Comparison of ENCODE assay signal across 18 cellular contexts in the genomic region with DNA sequence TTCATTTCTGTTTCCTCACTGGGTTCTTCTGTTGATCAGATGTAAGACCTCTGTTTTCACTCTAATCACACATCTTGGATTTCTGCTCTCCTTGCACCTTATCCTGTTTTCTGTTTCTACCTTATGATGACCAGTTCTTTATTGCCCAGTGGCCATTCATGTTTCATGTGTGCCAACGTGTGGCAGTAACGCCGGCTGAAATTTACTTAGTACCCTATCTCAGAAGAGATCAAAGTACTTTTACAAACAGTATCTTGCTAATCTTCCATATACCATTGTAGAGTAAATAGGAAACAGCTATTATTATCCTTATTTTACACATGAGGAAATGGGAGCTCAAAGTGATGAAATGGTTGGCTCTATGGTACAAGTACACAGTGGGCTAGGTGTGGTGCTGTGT.
DNase-seq lines count a peak whose midpoint lies in the region; ATAC-seq and TF ChIP-seq lines count a peak whose summit lies in the region.
"Had no signal": no experiment of that assay in that cellular context is flagged by ENCODE, and none has a peak within 500 bp of the region (broad histone marks: within the 10 kb centered on the region; RNA-seq: fewer than 3 reads in every experiment).

No MANE protein-coding gene starts in this region.

- no peak overlapping the region for H2AFZ ChIP-seq in SK-N-SH (ENCODE audit: low read depth)

- POLR2A ChIA-PET in SK-N-SH (lab: Yijun Ruan, JAX): interaction anchor here (0.7 kb wide), 1 partner anchor 288 kb away, joined by 4 read pairs; no protein-coding TSS in a partner anchor

- no peak for TF ChIP-seq RAD21 in SK-N-SH (IDR thresholded peaks at IDR 0.05; ENCODE audit: low read length)

- TF ChIP-seq EP300 in SK-N-SH (IDR thresholded peaks at IDR 0.05; ENCODE audit: borderline replicate concordance in 1 of 2, low read depth in 1 of 2, low read length in 1 of 2): no peak

- H3K27me3 ChIP-seq in SK-N-SH (ENCODE audit: insufficient read depth) (no peaks in the 10 kb centered on the region), prostate gland (replicated peaks; ENCODE audit: insufficient read depth) (no peaks in the 10 kb centered on the region)

- no peaks in the 10 kb centered on the region for H3K79me2 ChIP-seq in SK-N-SH (ENCODE audit: insufficient read depth)

- H3K36me3 ChIP-seq in SK-N-SH (replicated peaks in 1 of 2; ENCODE audit: control insufficient read depth in 1 of 2, insufficient read depth in 2 of 2, low read length in 1 of 2): no peaks in the 10 kb centered on the region
- H3K36me3 ChIP-seq in prostate gland: no peaks in the 10 kb centered on the region
- H3K36me3 ChIP-seq: BLaER1 treated with 17β-estradiol and CSF1 and Interleukin-3, amounts not matched to agents 10 nM and 100 nM had no signal

- no peak overlapping the region for H3K4me2 ChIP-seq in SK-N-SH
- H3K4me2 ChIP-seq: A549; BLaER1 treated with 17β-estradiol and CSF1 and Interleukin-3, amounts not matched to agents 10 nM and 100 nM had no signal

- no peaks in the 10 kb centered on the region for H3K4me1 ChIP-seq in SK-N-SH (ENCODE audit: control insufficient read depth in 1 of 2, insufficient read depth in 2 of 2, low read depth in 1 of 2, low read length in 1 of 2)
- no peaks in the 10 kb centered on the region for H3K4me1 ChIP-seq in prostate gland (replicated peaks)
- H3K4me1 ChIP-seq: Caco-2 had no signal

- TF ChIP-seq CTCF in SK-N-SH (IDR thresholded peaks at IDR 0.05) (no peak), LNCaP clone FGC (IDR thresholded peaks at IDR 0.05; ENCODE audit: control insufficient read depth, extremely low read depth, insufficient read depth) (no peak), VCaP (conservative IDR thresholded peaks at IDR 0.05) (no peak), prostate gland (IDR thresholded peaks at IDR 0.05) (no peak)

- no peak overlapping the region for H3K9ac ChIP-seq in SK-N-SH
- H3K9ac ChIP-seq: BLaER1 treated with 17β-estradiol and CSF1 and Interleukin-3, amounts not matched to agents 10 nM and 100 nM had no signal

- H4K20me1 ChIP-seq in SK-N-SH (ENCODE audit: insufficient read depth): no peaks in the 10 kb centered on the region

- intact Hi-C loops in prostate gland (cut with DNase I): no loop called here

- 94% methylated on average over 3 of the region's 3 CpGs for WGBS in SK-N-SH (ENCODE audit: low lambda C conversion rate)
- 27% methylated on average over 3 of the region's 3 CpGs for WGBS in prostate gland

- DNase-seq in SK-N-SH (no peak), LNCaP clone FGC (ENCODE audit: low read depth) (peak; percentile 65), prostate gland (ENCODE audit: low spot score) (peak; percentile 16), NCI-H82 (lab: John Stamatoyannopoulos, UW) (no peak)
- DNase-seq: AML-193; Caco-2; Calu3; CD4-positive, alpha-beta T cell; CD8-positive, alpha-beta T cell; DMS79 treated with DMSO at 0.1 percent for 48 hours; GF-D8 had no signal

- H3K4me3 ChIP-seq in SK-N-SH (ENCODE audit: low read depth in 2 of 2, low read length in 1 of 2) (no peak overlapping the region), LNCaP clone FGC (ENCODE audit: low read depth, low read length) (no peak overlapping the region), prostate gland (no peak overlapping the region)
- H3K4me3 ChIP-seq: A549; BLaER1 treated with 17β-estradiol and CSF1 and Interleukin-3, amounts not matched to agents 10 nM and 100 nM had no signal

- H3K27ac ChIP-seq in SK-N-SH (ENCODE audit: low read depth in 2 of 2, low read length in 1 of 2) (no peak overlapping the region), VCaP (peak overlapping the region; percentile 29; the same call in 1 of the 2 replicates), prostate gland (no peak overlapping the region)
- H3K27ac ChIP-seq: 22Rv1; A549; BLaER1 treated with 17β-estradiol and CSF1 and Interleukin-3, amounts not matched to agents 10 nM and 100 nM; C4-2B had no signal

- TF ChIP-seq POLR2A in prostate gland (IDR thresholded peaks at IDR 0.05): no peak

- peaks cover 3% of the 10 kb centered on the region for H3F3A ChIP-seq in SK-N-SH (replicated peaks; ENCODE audit: insufficient read depth)

- no peaks in the 10 kb centered on the region for H3K9me2 ChIP-seq in SK-N-SH

- CTCF ChIA-PET in SK-N-SH (lab: Yijun Ruan, JAX): interaction anchor here (1.2 kb wide), 1 partner anchor 19 kb away, joined by 3 read pairs; no protein-coding TSS in a partner anchor

- no peak for ATAC-seq in SK-N-SH treated with all-trans-retinoic acid at 6 μM for 48 hours
- ATAC-seq in HG03521 (IDR thresholded peaks at IDR 0.05; ENCODE audit: unreplicated experiment): no peak
- ATAC-seq: A549; CD8-positive, alpha-beta T cell had no signal

- H3K9me3 ChIP-seq in SK-N-SH (no peaks in the 10 kb centered on the region), prostate gland (no peaks in the 10 kb centered on the region)
- H3K9me3 ChIP-seq: A549; BLaER1 treated with 17β-estradiol and CSF1 and Interleukin-3, amounts not matched to agents 10 nM and 100 nM; Caco-2 had no signal

TF ChIP-seq in SK-N-SH, 30 proteins besides CTCF, POLR2A, EP300 and RAD21:
- TF ChIP-seq EZH2phosphoT487 (IDR thresholded peaks at IDR 0.05; ENCODE audit: borderline replicate concordance, low read depth) (no peak), GATA2 (CRISPR knock-in tag; IDR thresholded peaks at IDR 0.05) (0 out of 2 replicates have a peak, but pooled peaks have one; percentile 8)

TF ChIP-seq in SK-N-SH treated with all-trans-retinoic acid at 6 μM for 48 hours, 23 proteins besides CTCF, POLR2A, EP300 and RAD21:
- TF ChIP-seq, protein P1, sequence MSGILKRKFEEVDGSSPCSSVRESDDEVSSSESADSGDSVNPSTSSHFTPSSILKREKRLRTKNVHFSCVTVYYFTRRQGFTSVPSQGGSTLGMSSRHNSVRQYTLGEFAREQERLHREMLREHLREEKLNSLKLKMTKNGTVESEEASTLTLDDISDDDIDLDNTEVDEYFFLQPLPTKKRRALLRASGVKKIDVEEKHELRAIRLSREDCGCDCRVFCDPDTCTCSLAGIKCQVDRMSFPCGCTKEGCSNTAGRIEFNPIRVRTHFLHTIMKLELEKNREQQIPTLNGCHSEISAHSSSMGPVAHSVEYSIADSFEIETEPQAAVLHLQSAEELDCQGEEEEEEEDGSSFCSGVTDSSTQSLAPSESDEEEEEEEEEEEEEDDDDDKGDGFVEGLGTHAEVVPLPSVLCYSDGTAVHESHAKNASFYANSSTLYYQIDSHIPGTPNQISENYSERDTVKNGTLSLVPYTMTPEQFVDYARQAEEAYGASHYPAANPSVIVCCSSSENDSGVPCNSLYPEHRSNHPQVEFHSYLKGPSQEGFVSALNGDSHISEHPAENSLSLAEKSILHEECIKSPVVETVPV (CRISPR knock-in tag; IDR thresholded peaks at IDR 0.05): no peak
- TF ChIP-seq, protein P2, sequence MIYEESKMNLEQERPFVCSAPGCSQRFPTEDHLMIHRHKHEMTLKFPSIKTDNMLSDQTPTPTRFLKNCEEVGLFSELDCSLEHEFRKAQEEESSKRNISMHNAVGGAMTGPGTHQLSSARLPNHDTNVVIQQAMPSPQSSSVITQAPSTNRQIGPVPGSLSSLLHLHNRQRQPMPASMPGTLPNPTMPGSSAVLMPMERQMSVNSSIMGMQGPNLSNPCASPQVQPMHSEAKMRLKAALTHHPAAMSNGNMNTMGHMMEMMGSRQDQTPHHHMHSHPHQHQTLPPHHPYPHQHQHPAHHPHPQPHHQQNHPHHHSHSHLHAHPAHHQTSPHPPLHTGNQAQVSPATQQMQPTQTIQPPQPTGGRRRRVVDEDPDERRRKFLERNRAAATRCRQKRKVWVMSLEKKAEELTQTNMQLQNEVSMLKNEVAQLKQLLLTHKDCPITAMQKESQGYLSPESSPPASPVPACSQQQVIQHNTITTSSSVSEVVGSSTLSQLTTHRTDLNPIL (CRISPR knock-in tag; IDR thresholded peaks at IDR 0.05; ENCODE audit: low read depth): no peak
- TF ChIP-seq, protein P3, sequence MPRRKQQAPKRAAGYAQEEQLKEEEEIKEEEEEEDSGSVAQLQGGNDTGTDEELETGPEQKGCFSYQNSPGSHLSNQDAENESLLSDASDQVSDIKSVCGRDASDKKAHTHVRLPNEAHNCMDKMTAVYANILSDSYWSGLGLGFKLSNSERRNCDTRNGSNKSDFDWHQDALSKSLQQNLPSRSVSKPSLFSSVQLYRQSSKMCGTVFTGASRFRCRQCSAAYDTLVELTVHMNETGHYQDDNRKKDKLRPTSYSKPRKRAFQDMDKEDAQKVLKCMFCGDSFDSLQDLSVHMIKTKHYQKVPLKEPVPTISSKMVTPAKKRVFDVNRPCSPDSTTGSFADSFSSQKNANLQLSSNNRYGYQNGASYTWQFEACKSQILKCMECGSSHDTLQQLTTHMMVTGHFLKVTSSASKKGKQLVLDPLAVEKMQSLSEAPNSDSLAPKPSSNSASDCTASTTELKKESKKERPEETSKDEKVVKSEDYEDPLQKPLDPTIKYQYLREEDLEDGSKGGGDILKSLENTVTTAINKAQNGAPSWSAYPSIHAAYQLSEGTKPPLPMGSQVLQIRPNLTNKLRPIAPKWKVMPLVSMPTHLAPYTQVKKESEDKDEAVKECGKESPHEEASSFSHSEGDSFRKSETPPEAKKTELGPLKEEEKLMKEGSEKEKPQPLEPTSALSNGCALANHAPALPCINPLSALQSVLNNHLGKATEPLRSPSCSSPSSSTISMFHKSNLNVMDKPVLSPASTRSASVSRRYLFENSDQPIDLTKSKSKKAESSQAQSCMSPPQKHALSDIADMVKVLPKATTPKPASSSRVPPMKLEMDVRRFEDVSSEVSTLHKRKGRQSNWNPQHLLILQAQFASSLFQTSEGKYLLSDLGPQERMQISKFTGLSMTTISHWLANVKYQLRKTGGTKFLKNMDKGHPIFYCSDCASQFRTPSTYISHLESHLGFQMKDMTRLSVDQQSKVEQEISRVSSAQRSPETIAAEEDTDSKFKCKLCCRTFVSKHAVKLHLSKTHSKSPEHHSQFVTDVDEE (CRISPR knock-in tag; IDR thresholded peaks at IDR 0.05): no peak
- TF ChIP-seq ZC3H10 (CRISPR knock-in tag; IDR thresholded peaks at IDR 0.05) (no peak), ZNF70 (CRISPR knock-in tag; IDR thresholded peaks at IDR 0.05) (no peak), ZNF8 (CRISPR knock-in tag; IDR thresholded peaks at IDR 0.05) (no peak), SNAI2 (CRISPR knock-in tag; IDR thresholded peaks at IDR 0.05) (no peak)
TF ChIP-seq in SK-N-SH treated with all-trans-retinoic acid at 6 μM for 48 hours: peak in this region for 0.

Comparison
In these comparisons a context has a peak if more than half of its experiments do, and no peak if none do; other contexts are left out.
1. DNase-seq: peak in LNCaP clone FGC (single experiment) and prostate gland (single experiment); none in SK-N-SH (single experiment) and NCI-H82 (single experiment).